ENCODE assay signal across 1 cellular context in genomic region chr16:87382023-87382785, GRCh38.
TF ChIP-seq lines count a peak whose summit lies in the region.

No MANE protein-coding gene starts in this region.

TF ChIP-seq in HepG2, 621 proteins besides CTCF, POLR2A, EP300 and RAD21 (continued from another document and continues in another):
- TF ChIP-seq HMGXB3 (CRISPR knock-in tag; IDR thresholded peaks at IDR 0.05; ENCODE audit: borderline replicate concordance) (peak; percentile 88), ZNF431 (CRISPR knock-in tag; IDR thresholded peaks at IDR 0.05; ENCODE audit: borderline replicate concordance, low read depth) (peak; percentile 79), ZBTB43 (CRISPR knock-in tag; conservative IDR thresholded peaks at IDR 0.05) (peak; percentile 43; the same call in 1 of the 2 replicates), BCL6 (CRISPR knock-in tag; IDR thresholded peaks at IDR 0.05) (peak; percentile 91; the same call in 1 of the 2 replicates), ZSCAN12 (CRISPR knock-in tag; IDR thresholded peaks at IDR 0.05) (peak; percentile 84; the same call in 1 of the 2 replicates), ZNF720 (CRISPR knock-in tag; IDR thresholded peaks at IDR 0.05) (no peak), SP4 (CRISPR knock-in tag; IDR thresholded peaks at IDR 0.05) (no peak), ZNF124 (CRISPR knock-in tag; IDR thresholded peaks at IDR 0.05) (peak; percentile 51; the same call in 1 of the 2 replicates), ZBTB8A (CRISPR knock-in tag; IDR thresholded peaks at IDR 0.05; ENCODE audit: borderline replicate concordance, low read depth) (no peak), MIER2 (CRISPR knock-in tag; IDR thresholded peaks at IDR 0.05) (no peak; the same call in 1 of the 2 replicates), ZNF563 (CRISPR knock-in tag; IDR thresholded peaks at IDR 0.05) (no peak), MXD3 (CRISPR knock-in tag; IDR thresholded peaks at IDR 0.05) (no peak), SRF (IDR thresholded peaks at IDR 0.05; ENCODE audit: low read depth, low read length) (peak; percentile 70; the same call in 1 of the 2 replicates), CBX1 (IDR thresholded peaks at IDR 0.05; ENCODE audit: low read depth) (no peak), ZNF142 (CRISPR knock-in tag; IDR thresholded peaks at IDR 0.05) (peak; percentile 84), SALL1 (CRISPR knock-in tag; IDR thresholded peaks at IDR 0.05) (peak; percentile 91), ZNF569 (CRISPR knock-in tag; IDR thresholded peaks at IDR 0.05; ENCODE audit: borderline replicate concordance) (no peak), ZNF451 (CRISPR knock-in tag; IDR thresholded peaks at IDR 0.05) (no peak), ZBTB7A (CRISPR knock-in tag; IDR thresholded peaks at IDR 0.05) (peak; percentile 54; the same call in 1 of the 2 replicates), PAX8 (CRISPR knock-in tag; IDR thresholded peaks at IDR 0.05; ENCODE audit: borderline replicate concordance) (peak; percentile 82; the same call in 1 of the 2 replicates), ZNF3 (CRISPR knock-in tag; IDR thresholded peaks at IDR 0.05) (0 out of 2 replicates have a peak, but pooled peaks have one; percentile 47), ONECUT2 (CRISPR knock-in tag; IDR thresholded peaks at IDR 0.05) (peak; percentile 71), MBD4 (IDR thresholded peaks at IDR 0.05; ENCODE audit: borderline replicate concordance, low read length) (peak; percentile 98; the same call in 1 of the 2 replicates), CBX2 (IDR thresholded peaks at IDR 0.05; ENCODE audit: low read depth, low read length) (no peak), CBX2 (CRISPR knock-in tag; IDR thresholded peaks at IDR 0.05; ENCODE audit: low read depth) (0 out of 2 replicates have a peak, but pooled peaks have one; percentile 28), MEF2D (CRISPR knock-in tag; IDR thresholded peaks at IDR 0.05) (peak; percentile 99), JDP2 (CRISPR knock-in tag; IDR thresholded peaks at IDR 0.05; ENCODE audit: borderline replicate concordance) (no peak; the same call in 1 of the 2 replicates), ATF4 (CRISPR knock-in tag; IDR thresholded peaks at IDR 0.05) (peak in 1 of 2 experiments; percentile 79; a peak in 1 of 4 replicates), ZNF616 (CRISPR knock-in tag; IDR thresholded peaks at IDR 0.05; ENCODE audit: low read depth) (no peak), TCF7 (IDR thresholded peaks at IDR 0.05; ENCODE audit: low read depth) (peak; percentile 100), CCAR2 (optimal IDR thresholded peaks at IDR 0.05; ENCODE audit: low read depth, low read length) (no peak), HMG20B (CRISPR knock-in tag; conservative IDR thresholded peaks at IDR 0.05) (peak; percentile 88), ZNF737 (CRISPR knock-in tag; IDR thresholded peaks at IDR 0.05; ENCODE audit: borderline replicate concordance) (no peak), ZNF549 (CRISPR knock-in tag; IDR thresholded peaks at IDR 0.05) (no peak), BHLHE40 (IDR thresholded peaks at IDR 0.05; ENCODE audit: low read length) (peak; percentile 29; the same call in 1 of the 2 replicates), ZBTB25 (CRISPR knock-in tag; IDR thresholded peaks at IDR 0.05) (peak; percentile 95), KAT2B (IDR thresholded peaks at IDR 0.05; ENCODE audit: borderline replicate concordance, low read depth, low read length) (no peak), MED8 (CRISPR knock-in tag; IDR thresholded peaks at IDR 0.05; ENCODE audit: insufficient replicate concordance) (peak; percentile 65), HES4 (CRISPR knock-in tag; IDR thresholded peaks at IDR 0.05; ENCODE audit: borderline replicate concordance) (no peak), ZBTB7B (CRISPR knock-in tag; IDR thresholded peaks at IDR 0.05) (peak; percentile 99), ARHGAP35 (CRISPR knock-in tag; IDR thresholded peaks at IDR 0.05; ENCODE audit: borderline replicate concordance) (no peak), PPARG (CRISPR knock-in tag; conservative IDR thresholded peaks at IDR 0.05) (peak; percentile 97), HDAC6 (IDR thresholded peaks at IDR 0.05; ENCODE audit: low read depth, low read length) (no peak), ETV6 (CRISPR knock-in tag; conservative IDR thresholded peaks at IDR 0.05) (no peak), ZFP36 (IDR thresholded peaks at IDR 0.05; ENCODE audit: borderline replicate concordance, low read depth, low read length, partially characterized antibody) (no peak), KDM2A (CRISPR knock-in tag; IDR thresholded peaks at IDR 0.05; ENCODE audit: borderline replicate concordance, low read depth) (peak; percentile 56; the same call in 1 of the 2 replicates), XBP1 (CRISPR knock-in tag; IDR thresholded peaks at IDR 0.05) (no peak), ZMYM3 (CRISPR knock-in tag; IDR thresholded peaks at IDR 0.05) (peak; percentile 49; the same call in 1 of the 2 replicates), ARID3A (IDR thresholded peaks at IDR 0.05; ENCODE audit: low read depth, low read length) (peak; percentile 100), ZNF607 (CRISPR knock-in tag; IDR thresholded peaks at IDR 0.05; ENCODE audit: borderline replicate concordance) (0 out of 2 replicates have a peak, but pooled peaks have one; percentile 19)
- TF ChIP-seq, protein P1, sequence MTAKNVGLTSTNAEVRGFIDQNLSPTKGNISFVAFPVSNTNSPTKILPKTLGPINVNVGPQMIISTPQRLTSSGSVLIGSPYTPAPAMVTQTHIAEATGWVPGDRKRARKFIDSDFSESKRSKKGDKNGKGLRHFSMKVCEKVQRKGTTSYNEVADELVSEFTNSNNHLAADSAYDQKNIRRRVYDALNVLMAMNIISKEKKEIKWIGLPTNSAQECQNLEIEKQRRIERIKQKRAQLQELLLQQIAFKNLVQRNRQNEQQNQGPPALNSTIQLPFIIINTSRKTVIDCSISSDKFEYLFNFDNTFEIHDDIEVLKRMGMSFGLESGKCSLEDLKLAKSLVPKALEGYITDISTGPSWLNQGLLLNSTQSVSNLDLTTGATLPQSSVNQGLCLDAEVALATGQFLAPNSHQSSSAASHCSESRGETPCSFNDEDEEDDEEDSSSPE (CRISPR knock-in tag; IDR thresholded peaks at IDR 0.05) = peak; percentile 44; the same call in 1 of the 2 replicates
